9 cellular contexts compared by ENCODE assay signal in the genomic region with DNA sequence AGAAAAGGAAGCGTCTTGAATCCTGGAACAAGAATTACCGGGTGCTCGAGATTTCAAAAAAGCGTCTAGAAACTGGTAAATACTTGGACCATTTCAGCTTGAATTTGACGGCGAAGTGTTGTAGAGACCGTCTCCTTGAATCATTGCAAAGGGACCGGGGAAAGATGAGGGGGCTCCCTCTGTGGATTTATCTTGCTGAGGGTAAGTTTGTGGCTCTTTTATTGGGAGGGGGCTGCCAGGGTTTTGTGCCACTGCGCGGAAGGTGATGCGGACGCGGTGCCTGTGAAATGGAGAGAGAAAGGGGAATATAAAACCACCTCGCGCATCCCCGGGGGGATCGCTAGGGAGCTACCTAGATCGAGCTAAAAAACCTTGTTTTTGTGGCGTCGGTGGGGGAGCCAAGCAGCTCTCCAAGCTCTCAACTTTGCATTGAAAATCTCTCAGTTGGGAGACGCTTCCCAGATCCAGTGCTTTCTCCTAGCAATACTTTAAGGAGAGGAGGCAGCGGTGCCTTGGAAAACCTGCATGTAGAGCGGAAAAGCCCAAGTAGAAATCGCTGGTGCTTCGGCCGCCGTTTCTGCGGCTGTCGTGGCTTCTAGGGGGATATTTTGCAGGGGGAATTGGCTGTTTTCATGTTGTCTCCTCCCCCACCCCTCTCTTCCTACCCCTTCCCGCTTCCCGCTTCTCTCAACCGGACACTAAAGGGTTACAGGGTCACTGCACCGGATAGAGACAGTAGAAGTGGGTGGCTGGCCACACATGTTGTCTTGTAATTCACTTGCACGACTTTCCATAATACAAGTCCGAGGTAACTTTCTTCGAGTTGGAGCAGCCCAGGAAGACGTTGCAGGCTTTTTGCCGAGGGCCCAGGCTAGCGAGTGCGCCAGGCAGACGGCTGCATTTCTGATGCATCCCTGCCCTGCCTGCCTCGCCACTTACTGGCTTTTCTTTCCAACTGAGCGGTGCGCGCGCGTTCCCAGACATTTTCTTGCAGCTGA.
DNase-seq lines count a peak whose midpoint lies in the region; ATAC-seq and TF ChIP-seq lines count a peak whose summit lies in the region.
"Had no signal": no experiment of that assay in that cellular context is flagged by ENCODE, and none has a peak within 500 bp of the region (broad histone marks: within the 10 kb centered on the region; RNA-seq: fewer than 3 reads in every experiment).

No MANE protein-coding gene starts in this region.

- H3F3A ChIP-seq in PC-3 (ENCODE audit: low read length, unreplicated experiment), result no peaks in the 10 kb centered on the region

- peak overlapping the region; percentile 65 for H3K4me3 ChIP-seq in PC-3 (ENCODE audit: low read length)
- peak overlapping the region; percentile 65 for H3K4me3 ChIP-seq in fibroblast of the aortic adventitia (ENCODE audit: low read depth, low read length)

- CTCF ChIA-PET in PC-3 (lab: Charles Lee), result interaction anchor here (0.6 kb wide), 1 partner anchor 8 kb away, joined by 3 read pairs; no protein-coding TSS in a partner anchor

- H3K4me3 Mint-ChIP-seq in naive thymus-derived CD8-positive, alpha-beta T cell, result peak overlapping the region in 9 of 10 donors; percentile 4 to 54 (median 34)

- peak; percentile 90 for ATAC-seq in PC-3
- no peak for ATAC-seq in naive thymus-derived CD8-positive, alpha-beta T cell
- ATAC-seq in GM21360 (IDR thresholded peaks at IDR 0.05; ENCODE audit: unreplicated experiment), result no peak
- ATAC-seq in GM21367 (IDR thresholded peaks at IDR 0.05; ENCODE audit: unreplicated experiment), result no peak

- 0 out of 2 replicates have a peak overlapping the region, but pooled peaks have one; percentile 10 for H3K9ac ChIP-seq in PC-3 (ENCODE audit: low read length)

- POLR2A ChIA-PET in PC-3 (lab: Charles Lee; ENCODE audit: unreplicated experiment), result no interaction called here
- POLR2A ChIA-PET in naive thymus-derived CD8-positive, alpha-beta T cell (lab: Charles Lee), result no interaction called here

- no peak for TF ChIP-seq CTCF in PC-3 (conservative IDR thresholded peaks at IDR 0.05; ENCODE audit: low read depth, low read length)
- no peak for TF ChIP-seq CTCF in fibroblast of the aortic adventitia (IDR thresholded peaks at IDR 0.05; ENCODE audit: insufficient read depth, low read length)

- no peak overlapping the region for H3K27ac Mint-ChIP-seq in naive thymus-derived CD8-positive, alpha-beta T cell

- no peak overlapping the region for H3K27ac ChIP-seq in PC-3 (ENCODE audit: low read length)
- H3K27ac ChIP-seq: HL-60 had no signal

- H3K9me2 ChIP-seq in PC-3 (replicated peaks; ENCODE audit: low read length), result no peaks in the 10 kb centered on the region

- H3K4me2 ChIP-seq in PC-3 (ENCODE audit: low read length), result peak overlapping the region; percentile 72

- intact Hi-C loops in PC-3 (cut with micrococcal nuclease), result loop anchor here (1.0 to 10.0 kb wide), 2 partner anchors 300 to 417 kb away; no protein-coding TSS in a partner anchor

- H3K9me3 Mint-ChIP-seq in naive thymus-derived CD8-positive, alpha-beta T cell, result peaks cover 0 to 9% (median 0%) of the 10 kb centered on the region in 9 donors

- H3K4me1 Mint-ChIP-seq in naive thymus-derived CD8-positive, alpha-beta T cell, result peaks cover 0 to 14% (median 10%) of the 10 kb centered on the region in 4 donors

- H3K4me1 ChIP-seq in PC-3 (ENCODE audit: insufficient read depth, low read length), result no peaks in the 10 kb centered on the region

- H3K9me3 ChIP-seq in PC-3 (ENCODE audit: low read length), result no peaks in the 10 kb centered on the region

- peaks cover 34% of the 10 kb centered on the region for H3K27me3 ChIP-seq in PC-3 (ENCODE audit: low read length)

- peak; percentile 72 for DNase-seq in ELF-1 (ENCODE audit: low read depth, low spot score)
- peak; percentile 39 for DNase-seq in PC-3
- DNase-seq in fibroblast of the aortic adventitia (ENCODE audit: low read depth), result peak; percentile 45
- no peak for DNase-seq in naive thymus-derived CD8-positive, alpha-beta T cell
- no peak for DNase-seq in SKM-1 treated with dmso at 0.1 percent for 144 hours (lab: John Stamatoyannopoulos, UW; ENCODE audit: unreplicated experiment)
- DNase-seq in T-helper 9 cell, result no peak

- peaks cover 8 to 32% (median 21%) of the 10 kb centered on the region in 5 donors for H3K27me3 Mint-ChIP-seq in naive thymus-derived CD8-positive, alpha-beta T cell

- H3K36me3 Mint-ChIP-seq in naive thymus-derived CD8-positive, alpha-beta T cell, result peaks cover 0 to 3% (median 2%) of the 10 kb centered on the region in 3 donors

- no peaks in the 10 kb centered on the region for H3K79me2 ChIP-seq in PC-3 (ENCODE audit: low read length)

- no peaks in the 10 kb centered on the region for H3K36me3 ChIP-seq in PC-3 (ENCODE audit: low read depth, low read length)

- BruUV-seq in PC-3 (replicated peaks; lab: Mats Ljungman, UMichigan), result no TSS peak

- peak overlapping the region; percentile 70 for H2AFZ ChIP-seq in PC-3 (ENCODE audit: low read length)

- no peaks in the 10 kb centered on the region for H4K20me1 ChIP-seq in PC-3 (ENCODE audit: low read length)

Comparison
In these comparisons a context has a peak if more than half of its experiments do, and no peak if none do; other contexts are left out.
1. DNase-seq: peak in ELF-1 (single experiment), PC-3 (single experiment) and fibroblast of the aortic adventitia (single experiment); none in naive thymus-derived CD8-positive, alpha-beta T cell (0 of 10), SKM-1 treated with dmso at 0.1 percent for 144 hours (single experiment) and T-helper 9 cell (single experiment).